In the genomic region with DNA sequence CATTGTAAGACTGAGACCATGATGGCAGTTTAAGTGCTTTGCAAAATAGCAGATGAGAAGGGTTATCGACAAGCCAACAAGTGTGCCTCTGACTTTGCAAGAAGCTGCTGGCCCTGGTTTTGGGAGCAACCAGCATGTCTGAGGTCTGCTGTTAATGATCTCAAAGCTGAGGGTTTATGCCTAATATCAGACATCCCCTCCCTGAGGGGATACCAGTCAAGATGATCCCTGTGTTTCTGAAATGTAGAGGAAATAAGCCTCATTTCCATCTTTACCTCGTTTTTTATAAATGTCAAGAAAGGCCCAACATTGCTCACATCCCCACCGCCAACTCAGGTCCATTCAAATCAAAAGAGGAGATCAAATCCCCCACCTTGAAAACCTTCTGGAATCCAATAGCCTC, we compare ENCODE assay signal across 36 cellular contexts.
"Had no signal": no experiment of that assay in that cellular context is flagged by ENCODE, and none has a peak within 500 bp of the region (broad histone marks: within the 10 kb centered on the region; RNA-seq: fewer than 3 reads in every experiment).

No MANE protein-coding gene starts in this region.

- H3K4me1 ChIP-seq: ascending aorta had no signal

- H3K4me1 Mint-ChIP-seq: activated CD4-positive, alpha-beta memory T cell treated with anti-CD3 and anti-CD28 coated beads, Interleukin-2, amount 10 ng/mL, durations not matched to agents 7 days and 5 days; activated CD4-positive, alpha-beta T cell treated with anti-CD3 and anti-CD28 coated beads, Interleukin-2, amount 10 ng/mL, durations not matched to agents 7 days and 5 days; activated CD8-positive, alpha-beta memory T cell treated with anti-CD3 and anti-CD28 coated beads, Interleukin-2, amount 10 ng/mL, durations not matched to agents 7 days and 5 days; activated naive CD4-positive, alpha-beta T cell treated with anti-CD3 and anti-CD28 coated beads, Interleukin-2, amount 10 ng/mL, durations not matched to agents 7 days and 5 days; activated naive CD8-positive, alpha-beta T cell treated with anti-CD3 and anti-CD28 coated beads, Interleukin-2, amount 10 ng/mL, durations not matched to agents 7 days and 5 days; activated naive CD8-positive, alpha-beta T cell treated with anti-CD3 and anti-CD28 coated beads, Interleukin-2, amount 50 U/mL, for 24 hours; central memory CD8-positive, alpha-beta T cell had no signal

- H3K27me3 Mint-ChIP-seq: activated CD4-positive, alpha-beta memory T cell treated with anti-CD3 and anti-CD28 coated beads, Interleukin-2, amount 10 ng/mL, durations not matched to agents 7 days and 5 days; activated CD4-positive, alpha-beta T cell treated with anti-CD3 and anti-CD28 coated beads for 36 hours; activated CD4-positive, alpha-beta T cell treated with anti-CD3 and anti-CD28 coated beads, Interleukin-2, amount 10 ng/mL, durations not matched to agents 7 days and 5 days; activated CD8-positive, alpha-beta memory T cell treated with anti-CD3 and anti-CD28 coated beads, Interleukin-2, amount 10 ng/mL, durations not matched to agents 7 days and 5 days; activated naive CD4-positive, alpha-beta T cell treated with anti-CD3 and anti-CD28 coated beads, Interleukin-2, amount 10 ng/mL, durations not matched to agents 7 days and 5 days; activated naive CD8-positive, alpha-beta T cell; activated naive CD8-positive, alpha-beta T cell treated with anti-CD3 and anti-CD28 coated beads, Interleukin-2, amount 10 ng/mL, durations not matched to agents 7 days and 5 days; activated naive CD8-positive, alpha-beta T cell treated with anti-CD3 and anti-CD28 coated beads, Interleukin-2, amount 50 U/mL, for 24 hours; central memory CD8-positive, alpha-beta T cell had no signal

- H3K27ac Mint-ChIP-seq: activated CD4-positive, alpha-beta memory T cell treated with anti-CD3 and anti-CD28 coated beads, Interleukin-2, amount 10 ng/mL, durations not matched to agents 7 days and 5 days; activated CD4-positive, alpha-beta T cell treated with anti-CD3 and anti-CD28 coated beads for 36 hours; activated CD4-positive, alpha-beta T cell treated with anti-CD3 and anti-CD28 coated beads, Interleukin-2, amount 10 ng/mL, durations not matched to agents 7 days and 5 days; activated CD8-positive, alpha-beta memory T cell treated with anti-CD3 and anti-CD28 coated beads, Interleukin-2, amount 10 ng/mL, durations not matched to agents 7 days and 5 days; activated CD8-positive, alpha-beta T cell treated with anti-CD3 and anti-CD28 coated beads, Interleukin-2, amount 10 ng/mL, durations not matched to agents 7 days and 5 days; activated naive CD4-positive, alpha-beta T cell treated with anti-CD3 and anti-CD28 coated beads, Interleukin-2, amount 10 ng/mL, durations not matched to agents 7 days and 5 days; activated naive CD4-positive, alpha-beta T cell treated with anti-CD3 and anti-CD28 coated beads, Interleukin-2, amount 50 U/mL, for 24 hours; activated naive CD8-positive, alpha-beta T cell; activated naive CD8-positive, alpha-beta T cell treated with anti-CD3 and anti-CD28 coated beads, Interleukin-2, amount 10 ng/mL, durations not matched to agents 7 days and 5 days; activated naive CD8-positive, alpha-beta T cell treated with anti-CD3 and anti-CD28 coated beads, Interleukin-2, amount 50 U/mL, for 24 hours; activated T-cell treated with anti-CD3 and anti-CD28 coated beads, Interleukin-2, amount 50 U/mL, for 24 hours; activated T-helper 2 cell treated with anti-CD3 and anti-CD28 coated beads, Interferon-gamma antibody, Interleukin-2, Interleukin-4, amounts not matched to agents 10 μg/mL and 5 μg/mL and 100 μg/mL, durations not matched to agents 14 hours and 24 hours and 36 hours; brain; T-helper 1 cell treated with Interleukin-12 subunit alpha and Interleukin-12 subunit beta and Interleukin-4 antibody, amounts not matched to agents 30 μg/mL and 1 μg/mL, for 36 hours; T-helper 2 cell treated with Interferon-gamma antibody and Interleukin-4, amounts not matched to agents 5 μg/mL and 100 μg/mL, for 36 hours; WTC11 had no signal

- H3K36me3 ChIP-seq: ascending aorta, cardiac muscle cell had no signal

- H3K4me3 Mint-ChIP-seq: activated CD4-positive, alpha-beta memory T cell treated with anti-CD3 and anti-CD28 coated beads, Interleukin-2, amount 10 ng/mL, durations not matched to agents 7 days and 5 days; activated CD4-positive, alpha-beta T cell treated with anti-CD3 and anti-CD28 coated beads for 36 hours; activated CD4-positive, alpha-beta T cell treated with anti-CD3 and anti-CD28 coated beads, Interleukin-2, amount 10 ng/mL, durations not matched to agents 7 days and 5 days; activated CD8-positive, alpha-beta memory T cell treated with anti-CD3 and anti-CD28 coated beads, Interleukin-2, amount 10 ng/mL, durations not matched to agents 7 days and 5 days; activated CD8-positive, alpha-beta T cell treated with anti-CD3 and anti-CD28 coated beads, Interleukin-2, amount 10 ng/mL, durations not matched to agents 7 days and 5 days; activated naive CD4-positive, alpha-beta T cell treated with anti-CD3 and anti-CD28 coated beads, Interleukin-2, amount 10 ng/mL, durations not matched to agents 7 days and 5 days; activated naive CD4-positive, alpha-beta T cell treated with anti-CD3 and anti-CD28 coated beads, Interleukin-2, amount 50 U/mL, for 24 hours; activated naive CD8-positive, alpha-beta T cell; activated naive CD8-positive, alpha-beta T cell treated with anti-CD3 and anti-CD28 coated beads, Interleukin-2, amount 10 ng/mL, durations not matched to agents 7 days and 5 days; activated naive CD8-positive, alpha-beta T cell treated with anti-CD3 and anti-CD28 coated beads, Interleukin-2, amount 50 U/mL, for 24 hours; activated T-cell treated with anti-CD3 and anti-CD28 coated beads, Interleukin-2, amount 50 U/mL, for 24 hours; brain; central memory CD8-positive, alpha-beta T cell; T-helper 1 cell treated with Interleukin-12 subunit alpha and Interleukin-12 subunit beta and Interleukin-4 antibody, amounts not matched to agents 30 μg/mL and 1 μg/mL, for 36 hours; T-helper 2 cell treated with Interferon-gamma antibody and Interleukin-4, amounts not matched to agents 5 μg/mL and 100 μg/mL, for 36 hours; WTC11 had no signal

- DNase-seq: activated CD4-positive, alpha-beta memory T cell treated with anti-CD3 and anti-CD28 coated beads, Interleukin-2, amount 10 ng/mL, durations not matched to agents 7 days and 5 days; activated CD4-positive, alpha-beta T cell treated with anti-CD3 and anti-CD28 coated beads for 1 hour; activated CD4-positive, alpha-beta T cell treated with anti-CD3 and anti-CD28 coated beads for 36 hours; activated CD4-positive, alpha-beta T cell treated with anti-CD3 and anti-CD28 coated beads for 48 hours; activated CD4-positive, alpha-beta T cell treated with anti-CD3 and anti-CD28 coated beads, Interleukin-2, amount 10 ng/mL, durations not matched to agents 7 days and 5 days; activated CD4-positive, alpha-beta T cell treated with anti-CD3 and anti-CD28 coated beads, Interleukin-2, amount 50 U/mL, for 48 hours; activated CD4-positive, CD25-positive, alpha-beta regulatory T cell; activated CD8-positive, alpha-beta memory T cell treated with anti-CD3 and anti-CD28 coated beads for 24 hours; activated CD8-positive, alpha-beta memory T cell treated with anti-CD3 and anti-CD28 coated beads, Interleukin-2, amount 10 ng/mL, durations not matched to agents 7 days and 5 days; activated CD8-positive, alpha-beta memory T cell treated with anti-CD3 and anti-CD28 coated beads, Interleukin-2, amount 50 U/mL, for 48 hours; activated CD8-positive, alpha-beta T cell treated with anti-CD3 and anti-CD28 coated beads, Interleukin-2, amount 10 ng/mL, durations not matched to agents 7 days and 5 days; activated effector memory CD4-positive, alpha-beta T cell treated with Interleukin-2 at 50 U/mL for 16 hours; activated gamma-delta T cell; activated naive CD4-positive, alpha-beta T cell treated with anti-CD3 and anti-CD28 coated beads, Interleukin-2, amount 10 ng/mL, durations not matched to agents 7 days and 5 days; activated naive CD4-positive, alpha-beta T cell treated with Interleukin-2 at 50 U/mL for 16 hours; activated naive CD8-positive, alpha-beta T cell treated with anti-CD3 and anti-CD28 coated beads, Interleukin-2, amount 10 ng/mL, durations not matched to agents 7 days and 5 days; activated naive CD8-positive, alpha-beta T cell treated with anti-CD3 and anti-CD28 coated beads, Interleukin-2, amount 50 U/mL, for 24 hours; activated T-cell treated with anti-CD3 and anti-CD28 coated beads, Interleukin-2, amount 50 U/mL, for 24 hours; activated T-cell treated with anti-CD3 and anti-CD28 coated beads, Interleukin-2, amount 50 U/mL, for 48 hours; amygdala; anterior cingulate cortex; caudate nucleus; cerebellar nuclear complex; T-helper 2 cell; T-helper 9 cell had no signal

- H3K4me3 ChIP-seq: ascending aorta, cardiac muscle cell had no signal

- H3K36me3 Mint-ChIP-seq: activated naive CD4-positive, alpha-beta T cell treated with anti-CD3 and anti-CD28 coated beads, Interleukin-2, amount 50 U/mL, for 24 hours; activated naive CD8-positive, alpha-beta T cell treated with anti-CD3 and anti-CD28 coated beads, Interleukin-2, amount 10 ng/mL, durations not matched to agents 7 days and 5 days had no signal

- H3K9me3 Mint-ChIP-seq: activated naive CD4-positive, alpha-beta T cell treated with anti-CD3 and anti-CD28 coated beads, Interleukin-2, amount 50 U/mL, for 24 hours had no signal

- H3K27me3 ChIP-seq: ascending aorta, cardiac muscle cell had no signal

- ATAC-seq: activated CD4-positive, alpha-beta T cell treated with anti-CD3 and anti-CD28 coated beads for 36 hours; activated CD4-positive, CD25-positive, alpha-beta regulatory T cell treated with anti-CD3 and anti-CD28 coated beads, Interleukin-2, amount 50 U/mL, for 24 hours; activated CD8-positive, alpha-beta memory T cell treated with anti-CD3 and anti-CD28 coated beads, Interleukin-2, amount 10 ng/mL, durations not matched to agents 7 days and 5 days; activated CD8-positive, alpha-beta T cell treated with anti-CD3 and anti-CD28 coated beads, Interleukin-2, amount 10 ng/mL, durations not matched to agents 7 days and 5 days; activated naive CD8-positive, alpha-beta T cell treated with anti-CD3 and anti-CD28 coated beads, Interleukin-2, amount 50 U/mL, for 24 hours; WTC11 had no signal
